8 cellular contexts compared by ENCODE assay signal in the genomic region with DNA sequence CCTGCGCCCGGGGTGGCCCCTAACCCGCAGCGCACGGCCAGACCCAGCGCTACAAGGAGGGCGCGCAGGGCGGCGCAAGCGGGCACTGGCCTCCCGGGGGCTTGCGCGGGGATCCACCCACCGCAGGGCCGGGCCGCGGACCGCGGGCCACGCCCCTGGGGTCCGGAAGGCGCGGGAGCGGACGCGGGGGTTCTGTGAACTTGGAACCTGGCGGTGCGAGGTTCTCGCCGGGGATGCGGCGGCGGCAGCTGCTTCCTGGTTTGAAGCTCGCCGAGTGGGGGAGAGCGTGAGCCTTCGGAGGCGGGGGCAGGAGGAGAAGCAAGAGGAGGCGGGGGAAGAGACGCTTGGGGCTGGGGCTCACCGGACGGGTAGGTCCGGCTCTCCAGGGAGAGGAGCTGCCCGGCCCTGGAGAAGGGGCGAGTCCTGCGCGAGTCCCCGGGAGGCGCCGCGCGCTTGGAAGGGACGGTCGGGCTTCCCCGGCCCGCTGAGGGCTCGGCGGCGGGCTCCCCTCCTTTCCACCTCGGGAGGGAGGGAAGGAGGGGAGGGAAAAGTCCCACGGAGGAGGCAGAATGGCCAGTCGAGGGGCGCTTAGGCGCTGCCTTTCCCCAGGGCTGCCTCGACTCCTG. TPM values are rescaled to one million over a fixed set of nuclear protein-coding genes. Genes with fewer than 3 reads are reported as not detected.
A peak's percentile ranks its signal among the peaks of the same experiment; 100 is the strongest.
DNase-seq lines count a peak whose midpoint lies in the region; ATAC-seq lines count a peak whose summit lies in the region.

A gene (plus strand): TSS at position 195 of the 626 bp plus-strand sequence. CDS start 523 bp downstream, outside the sequence.

- peaks cover 26% of the 10 kb centered on the region for H3K4me1 Mint-ChIP-seq in T-helper 1 cell treated with Interleukin-12 subunit alpha and Interleukin-12 subunit beta and Interleukin-4 antibody, amounts not matched to agents 30 μg/mL and 1 μg/mL, for 36 hours (ENCODE audit: low read depth)

- intact Hi-C loops in right cardiac atrium (cut with DNase I) (loop anchor here in 3 of 4 donors (10.0 kb wide), 2 partner anchors 113 to 133 kb away; no protein-coding TSS in a partner anchor), sciatic nerve (cut with DNase I) (no loop called here)

- no peaks in the 10 kb centered on the region for H3K27me3 Mint-ChIP-seq in T-helper 1 cell treated with Interleukin-12 subunit alpha and Interleukin-12 subunit beta and Interleukin-4 antibody, amounts not matched to agents 30 μg/mL and 1 μg/mL, for 36 hours (ENCODE audit: low read depth)

- WGBS in right cardiac atrium, result under 1% methylated on average over 66 of the region's 66 CpGs

- peak within 1 kb of the TSS; percentile 94 for H3K4me3 Mint-ChIP-seq in T-helper 1 cell treated with Interleukin-12 subunit alpha and Interleukin-12 subunit beta and Interleukin-4 antibody, amounts not matched to agents 30 μg/mL and 1 μg/mL, for 36 hours

- H3K27ac Mint-ChIP-seq in T-helper 1 cell treated with Interleukin-12 subunit alpha and Interleukin-12 subunit beta and Interleukin-4 antibody, amounts not matched to agents 30 μg/mL and 1 μg/mL, for 36 hours, result peak within 1 kb of the TSS; percentile 87

- DNase-seq in AG20443 (ENCODE audit: low spot score) (peak; percentile 63), amniotic epithelial cell (ENCODE audit: low read depth) (peak; percentile 32), right cardiac atrium (peak; percentile 81 to 91 (median 90)), sciatic nerve (ENCODE audit: low spot score) (peak; percentile 79)

- ATAC-seq in GM19397 (IDR thresholded peaks at IDR 0.05; ENCODE audit: unreplicated experiment), result peak; percentile 64
- peak; percentile 85 to 91 for ATAC-seq in right cardiac atrium
- peak; percentile 65 for ATAC-seq in sciatic nerve
- ATAC-seq in HG03135 (IDR thresholded peaks at IDR 0.05; ENCODE audit: unreplicated experiment), result no peak

- H3K36me3 Mint-ChIP-seq in T-helper 1 cell treated with Interleukin-12 subunit alpha and Interleukin-12 subunit beta and Interleukin-4 antibody, amounts not matched to agents 30 μg/mL and 1 μg/mL, for 36 hours (ENCODE audit: low read depth), result peaks cover 37% of the 10 kb centered on the region

- H3K4me1 ChIP-seq in right cardiac atrium (ENCODE audit: control insufficient read depth, insufficient read depth, low read length), result no peaks in the 10 kb centered on the region

- H3K9me3 ChIP-seq in KOPT-K1 (ENCODE audit: insufficient read depth, low read length, poor library complexity, severe bottlenecking) (peaks cover 10% of the 10 kb centered on the region), right cardiac atrium (ENCODE audit: control insufficient read depth, low read length) (no peaks in the 10 kb centered on the region)

- H3K4me3 ChIP-seq in right cardiac atrium (ENCODE audit: low read length), result peak within 1 kb of the TSS; percentile 66

- no peaks in the 10 kb centered on the region for H3K27me3 ChIP-seq in right cardiac atrium (ENCODE audit: control insufficient read depth, insufficient read depth)

- H3K9me3 Mint-ChIP-seq in T-helper 1 cell treated with Interleukin-12 subunit alpha and Interleukin-12 subunit beta and Interleukin-4 antibody, amounts not matched to agents 30 μg/mL and 1 μg/mL, for 36 hours, result no peaks in the 10 kb centered on the region

- H3K36me3 ChIP-seq in KOPT-K1 (ENCODE audit: insufficient read depth, low read length), result peaks cover 27% of the 10 kb centered on the region

- H3K27ac ChIP-seq in KOPT-K1 (ENCODE audit: low read depth, low read length, poor library complexity, severe bottlenecking) (peak within 1 kb of the TSS; percentile 98), right cardiac atrium (ENCODE audit: low read length) (peak within 1 kb of the TSS; percentile 31)

RNA-seq across cellular contexts. Expression of the gene that starts here (rescaled TPM):
- 10 to 100 TPM; 25.8 to 31.3 (median 28.2) TPM for total RNA-seq in right cardiac atrium
- 11.9 TPM for polyA plus RNA-seq in right cardiac atrium
- 52.9 TPM for total RNA-seq in sciatic nerve

Comparison
In these comparisons a context has a peak if more than half of its experiments do, and no peak if none do; other contexts are left out.
1. DNase-seq: peak in every context shown above with its lines; median percentile 90 in right cardiac atrium; 79 in sciatic nerve; 63 in AG20443; 32 in amniotic epithelial cell.